In the genomic region with DNA sequence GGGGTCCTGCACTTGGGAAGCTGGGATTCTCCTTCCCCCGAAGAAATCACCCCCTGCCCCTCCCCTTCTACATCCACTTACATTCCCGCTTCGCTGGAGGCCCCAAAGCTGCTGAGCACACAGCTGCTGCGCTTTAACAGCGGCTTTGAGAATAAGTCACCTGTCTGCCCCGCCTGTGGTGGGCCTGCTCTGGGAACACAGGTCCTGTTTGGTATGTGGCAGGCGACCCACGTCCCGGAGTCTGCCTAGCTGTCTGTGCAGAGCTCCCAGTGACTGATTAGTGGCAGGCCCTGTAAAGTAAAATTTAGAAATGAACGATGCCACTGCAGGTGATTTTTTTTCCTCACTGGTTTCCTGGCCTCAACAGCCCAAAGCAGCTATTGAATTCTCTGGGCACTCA, we compare ENCODE assay signal across 1 cellular context.
TF ChIP-seq lines count a peak whose summit lies in the region.

No MANE protein-coding gene starts in this region.

TF ChIP-seq in K562, 482 proteins besides CTCF, POLR2A, EP300 and RAD21 (continued from another document):
- TF ChIP-seq, protein P1, sequence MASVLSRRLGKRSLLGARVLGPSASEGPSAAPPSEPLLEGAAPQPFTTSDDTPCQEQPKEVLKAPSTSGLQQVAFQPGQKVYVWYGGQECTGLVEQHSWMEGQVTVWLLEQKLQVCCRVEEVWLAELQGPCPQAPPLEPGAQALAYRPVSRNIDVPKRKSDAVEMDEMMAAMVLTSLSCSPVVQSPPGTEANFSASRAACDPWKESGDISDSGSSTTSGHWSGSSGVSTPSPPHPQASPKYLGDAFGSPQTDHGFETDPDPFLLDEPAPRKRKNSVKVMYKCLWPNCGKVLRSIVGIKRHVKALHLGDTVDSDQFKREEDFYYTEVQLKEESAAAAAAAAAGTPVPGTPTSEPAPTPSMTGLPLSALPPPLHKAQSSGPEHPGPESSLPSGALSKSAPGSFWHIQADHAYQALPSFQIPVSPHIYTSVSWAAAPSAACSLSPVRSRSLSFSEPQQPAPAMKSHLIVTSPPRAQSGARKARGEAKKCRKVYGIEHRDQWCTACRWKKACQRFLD (CRISPR knock-in tag; IDR thresholded peaks at IDR 0.05) = no peak
- TF ChIP-seq MEF2D (tag; conservative IDR thresholded peaks at IDR 0.05; ENCODE audit: low read depth) = no peak
- TF ChIP-seq, protein P2, sequence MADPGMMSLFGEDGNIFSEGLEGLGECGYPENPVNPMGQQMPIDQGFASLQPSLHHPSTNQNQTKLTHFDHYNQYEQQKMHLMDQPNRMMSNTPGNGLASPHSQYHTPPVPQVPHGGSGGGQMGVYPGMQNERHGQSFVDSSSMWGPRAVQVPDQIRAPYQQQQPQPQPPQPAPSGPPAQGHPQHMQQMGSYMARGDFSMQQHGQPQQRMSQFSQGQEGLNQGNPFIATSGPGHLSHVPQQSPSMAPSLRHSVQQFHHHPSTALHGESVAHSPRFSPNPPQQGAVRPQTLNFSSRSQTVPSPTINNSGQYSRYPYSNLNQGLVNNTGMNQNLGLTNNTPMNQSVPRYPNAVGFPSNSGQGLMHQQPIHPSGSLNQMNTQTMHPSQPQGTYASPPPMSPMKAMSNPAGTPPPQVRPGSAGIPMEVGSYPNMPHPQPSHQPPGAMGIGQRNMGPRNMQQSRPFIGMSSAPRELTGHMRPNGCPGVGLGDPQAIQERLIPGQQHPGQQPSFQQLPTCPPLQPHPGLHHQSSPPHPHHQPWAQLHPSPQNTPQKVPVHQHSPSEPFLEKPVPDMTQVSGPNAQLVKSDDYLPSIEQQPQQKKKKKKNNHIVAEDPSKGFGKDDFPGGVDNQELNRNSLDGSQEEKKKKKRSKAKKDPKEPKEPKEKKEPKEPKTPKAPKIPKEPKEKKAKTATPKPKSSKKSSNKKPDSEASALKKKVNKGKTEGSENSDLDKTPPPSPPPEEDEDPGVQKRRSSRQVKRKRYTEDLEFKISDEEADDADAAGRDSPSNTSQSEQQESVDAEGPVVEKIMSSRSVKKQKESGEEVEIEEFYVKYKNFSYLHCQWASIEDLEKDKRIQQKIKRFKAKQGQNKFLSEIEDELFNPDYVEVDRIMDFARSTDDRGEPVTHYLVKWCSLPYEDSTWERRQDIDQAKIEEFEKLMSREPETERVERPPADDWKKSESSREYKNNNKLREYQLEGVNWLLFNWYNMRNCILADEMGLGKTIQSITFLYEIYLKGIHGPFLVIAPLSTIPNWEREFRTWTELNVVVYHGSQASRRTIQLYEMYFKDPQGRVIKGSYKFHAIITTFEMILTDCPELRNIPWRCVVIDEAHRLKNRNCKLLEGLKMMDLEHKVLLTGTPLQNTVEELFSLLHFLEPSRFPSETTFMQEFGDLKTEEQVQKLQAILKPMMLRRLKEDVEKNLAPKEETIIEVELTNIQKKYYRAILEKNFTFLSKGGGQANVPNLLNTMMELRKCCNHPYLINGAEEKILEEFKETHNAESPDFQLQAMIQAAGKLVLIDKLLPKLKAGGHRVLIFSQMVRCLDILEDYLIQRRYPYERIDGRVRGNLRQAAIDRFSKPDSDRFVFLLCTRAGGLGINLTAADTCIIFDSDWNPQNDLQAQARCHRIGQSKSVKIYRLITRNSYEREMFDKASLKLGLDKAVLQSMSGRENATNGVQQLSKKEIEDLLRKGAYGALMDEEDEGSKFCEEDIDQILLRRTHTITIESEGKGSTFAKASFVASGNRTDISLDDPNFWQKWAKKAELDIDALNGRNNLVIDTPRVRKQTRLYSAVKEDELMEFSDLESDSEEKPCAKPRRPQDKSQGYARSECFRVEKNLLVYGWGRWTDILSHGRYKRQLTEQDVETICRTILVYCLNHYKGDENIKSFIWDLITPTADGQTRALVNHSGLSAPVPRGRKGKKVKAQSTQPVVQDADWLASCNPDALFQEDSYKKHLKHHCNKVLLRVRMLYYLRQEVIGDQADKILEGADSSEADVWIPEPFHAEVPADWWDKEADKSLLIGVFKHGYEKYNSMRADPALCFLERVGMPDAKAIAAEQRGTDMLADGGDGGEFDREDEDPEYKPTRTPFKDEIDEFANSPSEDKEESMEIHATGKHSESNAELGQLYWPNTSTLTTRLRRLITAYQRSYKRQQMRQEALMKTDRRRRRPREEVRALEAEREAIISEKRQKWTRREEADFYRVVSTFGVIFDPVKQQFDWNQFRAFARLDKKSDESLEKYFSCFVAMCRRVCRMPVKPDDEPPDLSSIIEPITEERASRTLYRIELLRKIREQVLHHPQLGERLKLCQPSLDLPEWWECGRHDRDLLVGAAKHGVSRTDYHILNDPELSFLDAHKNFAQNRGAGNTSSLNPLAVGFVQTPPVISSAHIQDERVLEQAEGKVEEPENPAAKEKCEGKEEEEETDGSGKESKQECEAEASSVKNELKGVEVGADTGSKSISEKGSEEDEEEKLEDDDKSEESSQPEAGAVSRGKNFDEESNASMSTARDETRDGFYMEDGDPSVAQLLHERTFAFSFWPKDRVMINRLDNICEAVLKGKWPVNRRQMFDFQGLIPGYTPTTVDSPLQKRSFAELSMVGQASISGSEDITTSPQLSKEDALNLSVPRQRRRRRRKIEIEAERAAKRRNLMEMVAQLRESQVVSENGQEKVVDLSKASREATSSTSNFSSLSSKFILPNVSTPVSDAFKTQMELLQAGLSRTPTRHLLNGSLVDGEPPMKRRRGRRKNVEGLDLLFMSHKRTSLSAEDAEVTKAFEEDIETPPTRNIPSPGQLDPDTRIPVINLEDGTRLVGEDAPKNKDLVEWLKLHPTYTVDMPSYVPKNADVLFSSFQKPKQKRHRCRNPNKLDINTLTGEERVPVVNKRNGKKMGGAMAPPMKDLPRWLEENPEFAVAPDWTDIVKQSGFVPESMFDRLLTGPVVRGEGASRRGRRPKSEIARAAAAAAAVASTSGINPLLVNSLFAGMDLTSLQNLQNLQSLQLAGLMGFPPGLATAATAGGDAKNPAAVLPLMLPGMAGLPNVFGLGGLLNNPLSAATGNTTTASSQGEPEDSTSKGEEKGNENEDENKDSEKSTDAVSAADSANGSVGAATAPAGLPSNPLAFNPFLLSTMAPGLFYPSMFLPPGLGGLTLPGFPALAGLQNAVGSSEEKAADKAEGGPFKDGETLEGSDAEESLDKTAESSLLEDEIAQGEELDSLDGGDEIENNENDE (IDR thresholded peaks at IDR 0.05; ENCODE audit: low read depth, low read length) = no peak
